26 cellular contexts compared by ENCODE assay signal in the genomic region with DNA sequence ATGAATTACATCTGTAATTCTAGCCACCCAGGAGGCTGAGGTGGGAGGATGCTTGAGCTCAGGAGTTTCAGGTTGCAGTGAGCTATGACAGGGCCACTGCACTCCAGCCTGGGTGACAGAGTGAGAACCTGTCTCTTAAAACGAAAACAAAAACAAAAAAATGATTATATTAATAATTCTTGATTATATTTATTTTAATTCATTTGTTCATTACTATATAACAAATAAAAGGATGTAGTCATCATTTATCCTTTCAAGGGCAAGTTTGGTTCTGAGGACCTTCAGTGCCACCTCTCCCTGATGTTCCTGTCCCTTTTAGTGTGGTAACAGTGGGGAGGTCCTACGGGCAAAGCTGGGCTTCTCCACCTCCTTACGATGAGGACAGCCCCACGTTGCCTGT.
"Had no signal": no experiment of that assay in that cellular context is flagged by ENCODE, and none has a peak within 500 bp of the region (broad histone marks: within the 10 kb centered on the region; RNA-seq: fewer than 3 reads in every experiment).

No MANE protein-coding gene starts in this region.

- H3K27me3 Mint-ChIP-seq: activated CD4-positive, alpha-beta memory T cell treated with anti-CD3 and anti-CD28 coated beads, Interleukin-2, amount 10 ng/mL, durations not matched to agents 7 days and 5 days; activated CD4-positive, alpha-beta T cell treated with anti-CD3 and anti-CD28 coated beads, Interleukin-2, amount 10 ng/mL, durations not matched to agents 7 days and 5 days; activated naive CD8-positive, alpha-beta T cell; activated T-helper 17 cell treated with anti-CD3 and anti-CD28 coated beads, Interleukin-2, amount 50 U/mL, for 72 hours; central memory CD8-positive, alpha-beta T cell; dendritic cell treated with granulocyte-macrophage colony-stimulating factor and Interleukin-4, amounts not matched to agents 40 ng/mL and 50 ng/mL, for 4 days had no signal

- H3K27ac Mint-ChIP-seq: activated CD4-positive, alpha-beta memory T cell treated with anti-CD3 and anti-CD28 coated beads, Interleukin-2, amount 10 ng/mL, durations not matched to agents 7 days and 5 days; activated CD4-positive, alpha-beta T cell treated with anti-CD3 and anti-CD28 coated beads, Interleukin-2, amount 10 ng/mL, durations not matched to agents 7 days and 5 days; activated naive CD8-positive, alpha-beta T cell; activated T-helper 17 cell treated with anti-CD3 and anti-CD28 coated beads, Interleukin-2, amount 50 U/mL, for 72 hours; dendritic cell treated with granulocyte-macrophage colony-stimulating factor and Interleukin-4, amounts not matched to agents 40 ng/mL and 50 ng/mL, for 4 days; endodermal cell; WTC11 had no signal

- H3K4me3 ChIP-seq: coronary artery, dorsolateral prefrontal cortex, heart left ventricle had no signal

- H3K9me3 ChIP-seq: heart left ventricle had no signal

- DNase-seq: activated CD4-positive, alpha-beta memory T cell treated with anti-CD3 and anti-CD28 coated beads, Interleukin-2, amount 10 ng/mL, durations not matched to agents 7 days and 5 days; activated CD4-positive, alpha-beta T cell treated with anti-CD3 and anti-CD28 coated beads for 1 hour; activated CD4-positive, alpha-beta T cell treated with anti-CD3 and anti-CD28 coated beads for 4 hours; activated CD4-positive, alpha-beta T cell treated with anti-CD3 and anti-CD28 coated beads, Interleukin-2, amount 10 ng/mL, durations not matched to agents 7 days and 5 days; activated CD4-positive, alpha-beta T cell treated with anti-CD3 and anti-CD28 coated beads, Interleukin-2, amount 50 U/mL, for 4 hours; activated effector memory CD4-positive, alpha-beta T cell treated with Interleukin-2 at 50 U/mL for 16 hours; activated gamma-delta T cell treated with Interleukin-2 at 50 U/mL for 16 hours; activated naive CD4-positive, alpha-beta T cell treated with anti-CD3 and anti-CD28 coated beads, Interleukin-2, amount 50 U/mL, for 16 hours; activated naive CD4-positive, alpha-beta T cell treated with Interleukin-2 at 50 U/mL for 16 hours; activated T-cell treated with anti-CD3 and anti-CD28 coated beads, Interleukin-2, amount 50 U/mL, for 4 hours; amniotic stem cell; anterior cingulate cortex; brain microvascular endothelial cell; dorsolateral prefrontal cortex; effector memory CD4-positive, alpha-beta T cell; endodermal cell; foreskin fibroblast; glutamatergic neuron; heart left ventricle had no signal

- H3K27ac ChIP-seq: brain microvascular endothelial cell, coronary artery, dorsolateral prefrontal cortex had no signal

- H3K4me1 Mint-ChIP-seq: activated T-helper 17 cell treated with anti-CD3 and anti-CD28 coated beads, Interleukin-2, amount 50 U/mL, for 72 hours had no signal

- H3K36me3 ChIP-seq: brain microvascular endothelial cell had no signal

- ATAC-seq: activated T-cell treated with anti-CD3 and anti-CD28 coated beads, Interleukin-2, amount 50 U/mL, for 4 hours; activated T-helper 17 cell treated with anti-CD3 and anti-CD28 coated beads, Interleukin-2, amount 50 U/mL, for 72 hours; esophagus mucosa; heart left ventricle; WTC11 had no signal

- H3K4me3 Mint-ChIP-seq: activated CD4-positive, alpha-beta memory T cell treated with anti-CD3 and anti-CD28 coated beads, Interleukin-2, amount 10 ng/mL, durations not matched to agents 7 days and 5 days; activated CD4-positive, alpha-beta T cell treated with anti-CD3 and anti-CD28 coated beads, Interleukin-2, amount 10 ng/mL, durations not matched to agents 7 days and 5 days; activated naive CD8-positive, alpha-beta T cell; activated T-cell treated with anti-CD3 and anti-CD28 coated beads, Interleukin-2, amount 50 U/mL, for 4 hours; activated T-helper 17 cell treated with anti-CD3 and anti-CD28 coated beads, Interleukin-2, amount 50 U/mL, for 72 hours; central memory CD8-positive, alpha-beta T cell; dendritic cell treated with granulocyte-macrophage colony-stimulating factor and Interleukin-4, amounts not matched to agents 40 ng/mL and 50 ng/mL, for 4 days; endodermal cell; WTC11 had no signal

- H3K9me3 Mint-ChIP-seq: activated CD4-positive, alpha-beta memory T cell treated with anti-CD3 and anti-CD28 coated beads, Interleukin-2, amount 10 ng/mL, durations not matched to agents 7 days and 5 days; activated CD4-positive, alpha-beta T cell treated with anti-CD3 and anti-CD28 coated beads, Interleukin-2, amount 10 ng/mL, durations not matched to agents 7 days and 5 days; activated T-cell treated with anti-CD3 and anti-CD28 coated beads, Interleukin-2, amount 50 U/mL, for 4 hours; activated T-helper 17 cell treated with anti-CD3 and anti-CD28 coated beads, Interleukin-2, amount 50 U/mL, for 72 hours; central memory CD8-positive, alpha-beta T cell; dendritic cell treated with granulocyte-macrophage colony-stimulating factor and Interleukin-4, amounts not matched to agents 40 ng/mL and 50 ng/mL, for 4 days; endodermal cell; WTC11 had no signal

- H3K27me3 ChIP-seq: brain microvascular endothelial cell, heart left ventricle had no signal
